23 cellular contexts compared by ENCODE assay signal in the genomic region with DNA sequence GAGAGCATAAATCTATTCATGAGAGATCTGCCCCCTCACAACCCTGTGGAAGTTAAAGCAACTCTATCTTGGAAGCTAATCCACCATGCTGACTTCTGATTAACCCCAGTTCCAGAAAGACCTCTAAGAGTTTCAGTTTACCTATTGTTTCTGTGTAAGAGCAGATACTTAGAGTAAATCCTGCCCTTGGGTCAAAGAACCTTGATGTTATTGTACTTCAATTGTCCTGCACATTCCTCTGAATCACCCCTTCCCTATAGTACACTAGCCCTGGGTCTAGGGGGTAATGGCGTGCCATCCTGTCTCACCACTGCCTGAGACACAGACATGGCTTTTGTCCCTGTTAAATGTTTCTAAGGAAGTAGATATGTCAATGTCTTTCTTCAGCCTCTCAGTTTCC.
"Had no signal": no experiment of that assay in that cellular context is flagged by ENCODE, and none has a peak within 500 bp of the region (broad histone marks: within the 10 kb centered on the region; RNA-seq: fewer than 3 reads in every experiment).

No MANE protein-coding gene starts in this region.

- H3K4me3 ChIP-seq: gastrocnemius medialis, left lung, pancreas, stomach, thyroid gland had no signal

- H3K4me1 ChIP-seq: gastrocnemius medialis, left lung, pancreas, stomach, thyroid gland had no signal

- H3K27ac ChIP-seq: epithelial cell of prostate, gastrocnemius medialis, left lung, neutrophil, pancreas, stomach, thyroid gland had no signal

- ATAC-seq: esophagus mucosa; gastrocnemius medialis; left lung; naive thymus-derived CD4-positive, alpha-beta T cell; pancreas; sciatic nerve; stimulated activated effector memory CD8-positive, alpha-beta T cell treated with anti-CD3 and anti-CD28 coated beads, Interleukin-12 subunit alpha, Interleukin-12 subunit beta, amount 100 ng/mL, for 72 hours had no signal

- DNase-seq: cerebellar nuclear complex; cortex of kidney; effector CD4-positive, alpha-beta T cell; foreskin fibroblast; gastrocnemius medialis; head of caudate nucleus; kidney; left lung; mesenchymal stem cell; midbrain; naive thymus-derived CD4-positive, alpha-beta T cell; pancreas; stimulated activated CD4-positive, alpha-beta T cell treated with anti-CD3 and anti-CD28 coated beads, Interleukin-2, amount 100 ng/mL, for 24 hours; stimulated activated CD4-positive, alpha-beta T cell treated with anti-CD3 and anti-CD28 coated beads, Interleukin-4, amount 100 ng/mL, for 24 hours; stimulated activated naive CD4-positive, alpha-beta T cell treated with Interleukin-2 at 50 U/mL for 16 hours; stomach; thyroid gland; trophoblast cell had no signal

- H3K9me3 ChIP-seq: gastrocnemius medialis, left lung, neutrophil, pancreas, stomach, thyroid gland had no signal

- FAIRE-seq: kidney, pancreas had no signal

- H3K36me3 ChIP-seq: gastrocnemius medialis, left lung, neutrophil, pancreas, stomach, thyroid gland had no signal

- H3K27me3 ChIP-seq: gastrocnemius medialis, left lung, neutrophil, pancreas, stomach, thyroid gland had no signal
